5 cellular contexts compared by ENCODE assay signal in the genomic region with DNA sequence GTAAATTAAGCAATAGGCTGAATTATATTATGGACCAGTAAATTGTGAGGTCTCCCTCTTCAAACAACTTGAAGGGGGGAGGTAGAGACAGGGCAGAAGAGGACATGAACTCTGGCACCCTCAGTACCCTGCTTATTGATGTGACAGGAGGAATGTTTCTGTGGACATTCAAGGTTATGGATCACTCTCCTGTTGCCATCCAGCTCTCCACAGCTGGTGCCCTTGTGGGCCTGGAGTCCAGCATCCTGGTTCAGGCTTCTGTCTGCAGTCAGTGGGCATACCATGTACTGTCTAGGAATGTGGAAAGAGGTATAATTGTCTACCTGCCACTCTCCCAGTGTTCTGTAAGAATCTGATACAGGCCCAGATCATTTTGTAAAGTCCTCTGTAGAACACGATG.
"Had no signal": no experiment of that assay in that cellular context is flagged by ENCODE, and none has a peak within 500 bp of the region (broad histone marks: within the 10 kb centered on the region; RNA-seq: fewer than 3 reads in every experiment).

No MANE protein-coding gene starts in this region.

- H3K4me3 Mint-ChIP-seq: GM23338, H9 had no signal

- DNase-seq: H9, HCEC 1CT, IMR-90 had no signal

- H3K27ac Mint-ChIP-seq: GM23338, H9 had no signal

- H3K9me3 Mint-ChIP-seq: GM23338, H9 had no signal

- H3K4me3 ChIP-seq: GM23338, K562 had no signal

- ATAC-seq: GM23338, K562 had no signal
